1 cellular context compared by ENCODE assay signal in genomic region chr17:7035591-7036368, GRCh38.
TF ChIP-seq lines count a peak whose summit lies in the region.

A gene with protein sequence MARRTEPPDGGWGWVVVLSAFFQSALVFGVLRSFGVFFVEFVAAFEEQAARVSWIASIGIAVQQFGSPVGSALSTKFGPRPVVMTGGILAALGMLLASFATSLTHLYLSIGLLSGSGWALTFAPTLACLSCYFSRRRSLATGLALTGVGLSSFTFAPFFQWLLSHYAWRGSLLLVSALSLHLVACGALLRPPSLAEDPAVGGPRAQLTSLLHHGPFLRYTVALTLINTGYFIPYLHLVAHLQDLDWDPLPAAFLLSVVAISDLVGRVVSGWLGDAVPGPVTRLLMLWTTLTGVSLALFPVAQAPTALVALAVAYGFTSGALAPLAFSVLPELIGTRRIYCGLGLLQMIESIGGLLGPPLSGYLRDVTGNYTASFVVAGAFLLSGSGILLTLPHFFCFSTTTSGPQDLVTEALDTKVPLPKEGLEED (plus strand): TSS chr17:7036015. CDS start chr17:7036383, 368 bp downstream.

TF ChIP-seq in WTC11, 78 proteins besides CTCF, POLR2A, EP300 and RAD21 (continued from another document):
- TF ChIP-seq, protein P1, sequence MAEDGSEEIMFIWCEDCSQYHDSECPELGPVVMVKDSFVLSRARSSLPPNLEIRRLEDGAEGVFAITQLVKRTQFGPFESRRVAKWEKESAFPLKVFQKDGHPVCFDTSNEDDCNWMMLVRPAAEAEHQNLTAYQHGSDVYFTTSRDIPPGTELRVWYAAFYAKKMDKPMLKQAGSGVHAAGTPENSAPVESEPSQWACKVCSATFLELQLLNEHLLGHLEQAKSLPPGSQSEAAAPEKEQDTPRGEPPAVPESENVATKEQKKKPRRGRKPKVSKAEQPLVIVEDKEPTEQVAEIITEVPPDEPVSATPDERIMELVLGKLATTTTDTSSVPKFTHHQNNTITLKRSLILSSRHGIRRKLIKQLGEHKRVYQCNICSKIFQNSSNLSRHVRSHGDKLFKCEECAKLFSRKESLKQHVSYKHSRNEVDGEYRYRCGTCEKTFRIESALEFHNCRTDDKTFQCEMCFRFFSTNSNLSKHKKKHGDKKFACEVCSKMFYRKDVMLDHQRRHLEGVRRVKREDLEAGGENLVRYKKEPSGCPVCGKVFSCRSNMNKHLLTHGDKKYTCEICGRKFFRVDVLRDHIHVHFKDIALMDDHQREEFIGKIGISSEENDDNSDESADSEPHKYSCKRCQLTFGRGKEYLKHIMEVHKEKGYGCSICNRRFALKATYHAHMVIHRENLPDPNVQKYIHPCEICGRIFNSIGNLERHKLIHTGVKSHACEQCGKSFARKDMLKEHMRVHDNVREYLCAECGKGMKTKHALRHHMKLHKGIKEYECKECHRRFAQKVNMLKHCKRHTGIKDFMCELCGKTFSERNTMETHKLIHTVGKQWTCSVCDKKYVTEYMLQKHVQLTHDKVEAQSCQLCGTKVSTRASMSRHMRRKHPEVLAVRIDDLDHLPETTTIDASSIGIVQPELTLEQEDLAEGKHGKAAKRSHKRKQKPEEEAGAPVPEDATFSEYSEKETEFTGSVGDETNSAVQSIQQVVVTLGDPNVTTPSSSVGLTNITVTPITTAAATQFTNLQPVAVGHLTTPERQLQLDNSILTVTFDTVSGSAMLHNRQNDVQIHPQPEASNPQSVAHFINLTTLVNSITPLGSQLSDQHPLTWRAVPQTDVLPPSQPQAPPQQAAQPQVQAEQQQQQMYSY (CRISPR knock-in tag; IDR thresholded peaks at IDR 0.05) = no peak
- TF ChIP-seq TP53 (CRISPR knock-in tag; IDR thresholded peaks at IDR 0.05) (peak; percentile 90; the same call in 1 of the 2 replicates), SMAD3 (CRISPR knock-in tag; IDR thresholded peaks at IDR 0.05; ENCODE audit: borderline replicate concordance) (0 out of 2 replicates have a peak, but pooled peaks have one; percentile 61), MYBL2 (CRISPR knock-in tag; IDR thresholded peaks at IDR 0.05) (0 out of 2 replicates have a peak, but pooled peaks have one; percentile 38), NR3C1 (CRISPR knock-in tag; conservative IDR thresholded peaks at IDR 0.05; ENCODE audit: low read depth) (0 out of 2 replicates have a peak, but pooled peaks have one; percentile 58), CBFB (CRISPR knock-in tag; IDR thresholded peaks at IDR 0.05; ENCODE audit: low read depth) (peak; percentile 81; the same call in 1 of the 2 replicates), ATF6 (CRISPR knock-in tag; IDR thresholded peaks at IDR 0.05) (no peak), NFATC4 (CRISPR knock-in tag; IDR thresholded peaks at IDR 0.05) (no peak), ZNF317 (CRISPR knock-in tag; IDR thresholded peaks at IDR 0.05; ENCODE audit: borderline replicate concordance, low read depth) (no peak), ZNF138 (CRISPR knock-in tag; conservative IDR thresholded peaks at IDR 0.05) (peak; percentile 49; the same call in 1 of the 2 replicates), HMGXB4 (CRISPR knock-in tag; IDR thresholded peaks at IDR 0.05) (no peak), ZNF396 (CRISPR knock-in tag; IDR thresholded peaks at IDR 0.05; ENCODE audit: borderline replicate concordance) (no peak), GABPB1 (CRISPR knock-in tag; IDR thresholded peaks at IDR 0.05) (peak; percentile 57)
- TF ChIP-seq, protein P2, sequence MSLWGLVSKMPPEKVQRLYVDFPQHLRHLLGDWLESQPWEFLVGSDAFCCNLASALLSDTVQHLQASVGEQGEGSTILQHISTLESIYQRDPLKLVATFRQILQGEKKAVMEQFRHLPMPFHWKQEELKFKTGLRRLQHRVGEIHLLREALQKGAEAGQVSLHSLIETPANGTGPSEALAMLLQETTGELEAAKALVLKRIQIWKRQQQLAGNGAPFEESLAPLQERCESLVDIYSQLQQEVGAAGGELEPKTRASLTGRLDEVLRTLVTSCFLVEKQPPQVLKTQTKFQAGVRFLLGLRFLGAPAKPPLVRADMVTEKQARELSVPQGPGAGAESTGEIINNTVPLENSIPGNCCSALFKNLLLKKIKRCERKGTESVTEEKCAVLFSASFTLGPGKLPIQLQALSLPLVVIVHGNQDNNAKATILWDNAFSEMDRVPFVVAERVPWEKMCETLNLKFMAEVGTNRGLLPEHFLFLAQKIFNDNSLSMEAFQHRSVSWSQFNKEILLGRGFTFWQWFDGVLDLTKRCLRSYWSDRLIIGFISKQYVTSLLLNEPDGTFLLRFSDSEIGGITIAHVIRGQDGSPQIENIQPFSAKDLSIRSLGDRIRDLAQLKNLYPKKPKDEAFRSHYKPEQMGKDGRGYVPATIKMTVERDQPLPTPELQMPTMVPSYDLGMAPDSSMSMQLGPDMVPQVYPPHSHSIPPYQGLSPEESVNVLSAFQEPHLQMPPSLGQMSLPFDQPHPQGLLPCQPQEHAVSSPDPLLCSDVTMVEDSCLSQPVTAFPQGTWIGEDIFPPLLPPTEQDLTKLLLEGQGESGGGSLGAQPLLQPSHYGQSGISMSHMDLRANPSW (CRISPR knock-in tag; conservative IDR thresholded peaks at IDR 0.05; ENCODE audit: low read depth) = peak; percentile 79; the same call in 1 of the 2 replicates
TF ChIP-seq in WTC11: peak in this region for 18.
